ENCODE assay signal across 15 cellular contexts in the genomic region with DNA sequence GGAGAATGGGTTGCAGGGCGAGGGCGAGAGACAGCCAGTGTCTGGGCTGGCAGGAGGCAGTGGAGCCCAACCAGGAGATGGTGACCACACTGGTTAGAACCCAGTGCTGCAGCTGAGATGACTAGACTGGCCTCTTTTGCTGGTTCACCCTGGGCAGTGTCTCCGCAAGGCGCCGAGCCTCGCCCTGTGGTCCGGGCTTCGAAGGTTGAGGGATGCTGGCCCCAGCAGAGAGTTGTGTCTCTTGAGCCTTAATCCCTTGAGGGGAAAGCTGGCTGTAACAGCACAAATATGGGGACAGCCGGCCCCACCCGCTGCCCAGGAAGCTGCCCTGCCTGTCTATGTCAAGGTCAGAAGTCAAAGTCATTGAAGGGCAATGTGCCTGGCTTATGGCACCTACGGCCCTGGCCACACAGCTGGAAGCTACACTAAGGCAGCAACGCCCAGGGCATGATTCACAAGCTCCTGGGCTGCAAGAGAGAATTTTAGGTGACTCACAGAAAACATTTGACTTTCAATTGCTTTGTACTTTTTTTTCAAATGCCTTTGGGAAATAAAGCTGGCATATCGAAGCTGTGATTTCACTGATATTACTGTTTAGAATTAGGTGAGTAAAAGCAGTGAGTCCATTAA. TPM values are rescaled to one million over a fixed set of nuclear protein-coding genes. Genes with fewer than 3 reads are reported as not detected.
A peak's percentile ranks its signal among the peaks of the same experiment; 100 is the strongest.
DNase-seq lines count a peak whose midpoint lies in the region; ATAC-seq and TF ChIP-seq lines count a peak whose summit lies in the region.
"Had no signal": no experiment of that assay in that cellular context is flagged by ENCODE, and none has a peak within 500 bp of the region (broad histone marks: within the 10 kb centered on the region; RNA-seq: fewer than 3 reads in every experiment).

No MANE protein-coding gene starts in this region.

- peaks cover 9% of the 10 kb centered on the region for H3K9me3 Mint-ChIP-seq in CD8-positive, alpha-beta T cell

- H3K27me3 Mint-ChIP-seq in CD8-positive, alpha-beta T cell (ENCODE audit: low read depth): peaks cover 33% of the 10 kb centered on the region

- no peak for TF ChIP-seq CTCF in AG09309 (IDR thresholded peaks at IDR 0.05; ENCODE audit: control insufficient read depth, insufficient read depth, low read depth, low read length, missing control alignments)
- TF ChIP-seq CTCF in CD8-positive, alpha-beta T cell (IDR thresholded peaks at IDR 0.05): no peak

- H3K4me3 ChIP-seq in AG09309 (ENCODE audit: control insufficient read depth, low read depth, low read length): no peak overlapping the region
- no peak overlapping the region for H3K4me3 ChIP-seq in CD8-positive, alpha-beta T cell (ENCODE audit: low read depth, low read length)
- H3K4me3 ChIP-seq: gastroesophageal sphincter had no signal

- CTCF ChIA-PET in CD8-positive, alpha-beta T cell (lab: Charles Lee): interaction anchor here (0.7 to 1.1 kb wide), 3 partner anchors 217 to 225 kb away, joined by 3 to 4 read pairs (median 4); no protein-coding TSS in a partner anchor

- no peaks in the 10 kb centered on the region for H3K9me3 ChIP-seq in CD8-positive, alpha-beta T cell (ENCODE audit: low read length)

- no peak overlapping the region for H3K27ac Mint-ChIP-seq in CD8-positive, alpha-beta T cell
- H3K27ac Mint-ChIP-seq: activated CD4-positive, alpha-beta memory T cell treated with anti-CD3 and anti-CD28 coated beads for 36 hours had no signal

- peak; percentile 40 for DNase-seq in AG09309 (ENCODE audit: low read depth)
- DNase-seq in HT1080 (ENCODE audit: low read depth): peak; percentile 88
- peak; percentile 82 for DNase-seq in astrocyte of the hippocampus (ENCODE audit: low read depth, low spot score)
- DNase-seq in kidney tubule cell (ENCODE audit: low spot score): peak; percentile 78
- DNase-seq in Right ventricle myocardium superior: no peak
- DNase-seq in NCI-H510A (lab: John Stamatoyannopoulos, UW): no peak
- no peak for DNase-seq in activated CD4-positive, CD25-positive, alpha-beta regulatory T cell treated with anti-CD3 and anti-CD28 coated beads, Interleukin-2, amount 50 U/mL, for 72 hours
- no peak for DNase-seq in CD8-positive, alpha-beta T cell
- DNase-seq: activated CD4-positive, alpha-beta memory T cell treated with anti-CD3 and anti-CD28 coated beads for 36 hours; aorta; COR-L47; midbrain; NCI-H1092; small intestine had no signal

- no peak for ATAC-seq in Right ventricle myocardium superior (ENCODE audit: poor library complexity)
- ATAC-seq in CD8-positive, alpha-beta T cell: no peak
- ATAC-seq: gastroesophageal sphincter had no signal

- no peaks in the 10 kb centered on the region for H3K4me1 Mint-ChIP-seq in CD8-positive, alpha-beta T cell (ENCODE audit: low read depth)

- H3K36me3 ChIP-seq in CD8-positive, alpha-beta T cell (ENCODE audit: insufficient read depth, low read length): no peaks in the 10 kb centered on the region
- H3K36me3 ChIP-seq: gastroesophageal sphincter had no signal

- peaks cover 4% of the 10 kb centered on the region for H3K27me3 ChIP-seq in CD8-positive, alpha-beta T cell (ENCODE audit: insufficient read depth, low read length)

- H3K4me1 ChIP-seq in CD8-positive, alpha-beta T cell (ENCODE audit: insufficient read depth, low read length): no peaks in the 10 kb centered on the region
- H3K4me1 ChIP-seq: gastroesophageal sphincter had no signal

- intact Hi-C loops in Right ventricle myocardium superior (cut with DNase I): no loop called here
- intact Hi-C loops in CD8-positive, alpha-beta T cell (cut with DNase I, micrococcal nuclease): loop anchor here in 1 of 2 experiments (10.0 kb wide), 1 partner anchor 487 kb away; no protein-coding TSS in a partner anchor

- peaks cover 2% of the 10 kb centered on the region for H3K36me3 Mint-ChIP-seq in CD8-positive, alpha-beta T cell
- H3K36me3 Mint-ChIP-seq: activated CD4-positive, alpha-beta memory T cell treated with anti-CD3 and anti-CD28 coated beads for 36 hours had no signal

- POLR2A ChIA-PET in CD8-positive, alpha-beta T cell (lab: Charles Lee): no interaction called here

- no peak overlapping the region for H3K4me3 Mint-ChIP-seq in CD8-positive, alpha-beta T cell
- H3K4me3 Mint-ChIP-seq: activated CD4-positive, alpha-beta memory T cell treated with anti-CD3 and anti-CD28 coated beads for 36 hours had no signal

- H3K27ac ChIP-seq in CD8-positive, alpha-beta T cell (ENCODE audit: low read depth, low read length): no peak overlapping the region
- H3K27ac ChIP-seq: gastroesophageal sphincter had no signal

RNA-seq across cellular contexts. Expression of gene NKX2-5, which starts 33.3 kb away (rescaled TPM):
- 13.2 and 16.8 TPM in 2 replicates for total RNA-seq in HT1080 (2014; rRNA removed; shearing (Covaris generic))
- polyA plus RNA-seq in HT1080 (2015; cell fraction: cytosol; rRNA removed): 12.9 and 13.8 TPM in 2 replicates
- 3.4 and 6.7 TPM in 2 replicates for polyA plus RNA-seq in HT1080 (2015; cell fraction: nucleus; rRNA removed)
- 260 TPM for total RNA-seq in Right ventricle myocardium superior
- not detected for total RNA-seq in CD8-positive, alpha-beta T cell
- total RNA-seq: activated CD4-positive, alpha-beta memory T cell treated with anti-CD3 and anti-CD28 coated beads for 36 hours; aorta; gastroesophageal sphincter had no signal

RNA-seq across cellular contexts. Expression of gene BNIP1, which starts 57.4 kb away (rescaled TPM):
- total RNA-seq in HT1080 (2014; rRNA removed; shearing (Covaris generic)): 39.7 and 45.4 TPM in 2 replicates
- polyA plus RNA-seq in HT1080 (2015; cell fraction: cytosol; rRNA removed): 23.0 and 25.8 TPM in 2 replicates
- 19.8 and 21.7 TPM in 2 replicates for polyA plus RNA-seq in HT1080 (2015; cell fraction: nucleus; rRNA removed)
- total RNA-seq in Right ventricle myocardium superior: 9.1 TPM
- 10 to 100 TPM; 22.7 to 24.0 TPM for total RNA-seq in CD8-positive, alpha-beta T cell

Comparison
In these comparisons a context has a peak if more than half of its experiments do, and no peak if none do; other contexts are left out.
1. DNase-seq: peak in AG09309 (single experiment), HT1080 (single experiment), astrocyte of the hippocampus (single experiment) and kidney tubule cell (single experiment); none in Right ventricle myocardium superior (single experiment), NCI-H510A (single experiment), activated CD4-positive, CD25-positive, alpha-beta regulatory T cell treated with anti-CD3 and anti-CD28 coated beads, Interleukin-2, amount 50 U/mL, for 72 hours (single experiment) and CD8-positive, alpha-beta T cell (0 of 7).
2. RNA of gene NKX2-5, which starts 33.3 kb away (total RNA-seq): 260 TPM in Right ventricle myocardium superior (single experiment) and 13.2 to 16.8 TPM in HT1080; not detected in CD8-positive, alpha-beta T cell; every median in the first group is over 10 times any median in the second.